Comparison of ENCODE assay signal across 1 cellular context in the genomic region with DNA sequence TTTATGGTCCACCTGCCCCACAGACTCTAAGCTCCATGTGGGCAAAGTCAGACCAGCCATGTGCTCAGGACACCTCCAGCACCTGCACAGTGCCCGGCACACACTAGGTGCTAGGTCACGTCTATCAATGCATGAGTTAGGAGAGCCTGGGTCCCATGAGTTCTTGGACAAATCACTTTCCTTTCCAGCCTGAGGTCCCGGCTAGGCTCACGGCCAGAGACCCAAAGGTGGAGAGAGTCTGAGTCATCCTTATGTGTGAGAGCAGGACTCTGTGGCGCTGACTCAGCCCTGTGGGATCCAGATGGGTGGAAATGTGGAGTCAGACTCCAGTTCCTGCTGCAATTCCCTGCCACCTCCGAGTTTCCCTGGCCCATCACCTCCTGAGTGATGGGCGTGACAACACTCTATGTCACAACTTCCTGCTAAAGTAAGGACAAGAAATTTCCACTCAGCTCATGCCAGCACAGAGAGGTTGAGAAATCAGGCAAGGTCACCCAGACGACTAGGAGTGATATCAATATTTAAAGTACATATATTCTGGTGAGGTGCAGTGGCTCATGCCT.
TF ChIP-seq lines count a peak whose summit lies in the region.

No MANE protein-coding gene starts in this region.

TF ChIP-seq in HepG2, 621 proteins besides CTCF, POLR2A, EP300 and RAD21 (continued from another document and continues in another):
- peak; percentile 89 for TF ChIP-seq ZNF121 (CRISPR knock-in tag; IDR thresholded peaks at IDR 0.05)
- no peak for TF ChIP-seq CCDC6 (CRISPR knock-in tag; IDR thresholded peaks at IDR 0.05)
- TF ChIP-seq ZNF747 (CRISPR knock-in tag; IDR thresholded peaks at IDR 0.05; ENCODE audit: borderline replicate concordance) = no peak
- TF ChIP-seq MXI1 (IDR thresholded peaks at IDR 0.05; ENCODE audit: borderline replicate concordance, low read depth, low read length) = peak; percentile 47; the same call in 1 of the 3 replicates
- TF ChIP-seq ZSCAN20 (CRISPR knock-in tag; IDR thresholded peaks at IDR 0.05; ENCODE audit: borderline replicate concordance) = no peak
- no peak for TF ChIP-seq SRF (IDR thresholded peaks at IDR 0.05; ENCODE audit: low read depth, low read length)
- TF ChIP-seq BRCA1 (CRISPR knock-in tag; IDR thresholded peaks at IDR 0.05) = no peak
- no peak for TF ChIP-seq ZFX (CRISPR knock-in tag; IDR thresholded peaks at IDR 0.05; ENCODE audit: low read depth)
- peak; percentile 24; the same call in 1 of the 2 replicates for TF ChIP-seq ZNF331 (CRISPR knock-in tag; IDR thresholded peaks at IDR 0.05)
- no peak for TF ChIP-seq NR2F1 (CRISPR knock-in tag; IDR thresholded peaks at IDR 0.05)
- TF ChIP-seq ZNF660 (CRISPR knock-in tag; IDR thresholded peaks at IDR 0.05; ENCODE audit: borderline replicate concordance, low read depth) = no peak
- no peak for TF ChIP-seq KLF15 (CRISPR knock-in tag; IDR thresholded peaks at IDR 0.05; ENCODE audit: borderline replicate concordance)
- peak; percentile 49; the same call in 1 of the 2 replicates for TF ChIP-seq ELF3 (CRISPR knock-in tag; IDR thresholded peaks at IDR 0.05)
- peak; percentile 18; the same call in 1 of the 2 replicates for TF ChIP-seq NFKBIZ (CRISPR knock-in tag; IDR thresholded peaks at IDR 0.05)
- no peak for TF ChIP-seq PHF20 (CRISPR knock-in tag; IDR thresholded peaks at IDR 0.05)
- TF ChIP-seq, protein P1, sequence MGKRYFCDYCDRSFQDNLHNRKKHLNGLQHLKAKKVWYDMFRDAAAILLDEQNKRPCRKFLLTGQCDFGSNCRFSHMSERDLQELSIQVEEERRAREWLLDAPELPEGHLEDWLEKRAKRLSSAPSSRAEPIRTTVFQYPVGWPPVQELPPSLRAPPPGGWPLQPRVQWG (CRISPR knock-in tag; IDR thresholded peaks at IDR 0.05; ENCODE audit: borderline replicate concordance, low read depth) = no peak
- no peak for TF ChIP-seq ZBTB7B (CRISPR knock-in tag; IDR thresholded peaks at IDR 0.05)
- no peak for TF ChIP-seq MAF1 (CRISPR knock-in tag; IDR thresholded peaks at IDR 0.05; ENCODE audit: borderline replicate concordance)
- no peak for TF ChIP-seq ZNF484 (CRISPR knock-in tag; IDR thresholded peaks at IDR 0.05; ENCODE audit: borderline replicate concordance, low read depth)
- TF ChIP-seq, protein P2, sequence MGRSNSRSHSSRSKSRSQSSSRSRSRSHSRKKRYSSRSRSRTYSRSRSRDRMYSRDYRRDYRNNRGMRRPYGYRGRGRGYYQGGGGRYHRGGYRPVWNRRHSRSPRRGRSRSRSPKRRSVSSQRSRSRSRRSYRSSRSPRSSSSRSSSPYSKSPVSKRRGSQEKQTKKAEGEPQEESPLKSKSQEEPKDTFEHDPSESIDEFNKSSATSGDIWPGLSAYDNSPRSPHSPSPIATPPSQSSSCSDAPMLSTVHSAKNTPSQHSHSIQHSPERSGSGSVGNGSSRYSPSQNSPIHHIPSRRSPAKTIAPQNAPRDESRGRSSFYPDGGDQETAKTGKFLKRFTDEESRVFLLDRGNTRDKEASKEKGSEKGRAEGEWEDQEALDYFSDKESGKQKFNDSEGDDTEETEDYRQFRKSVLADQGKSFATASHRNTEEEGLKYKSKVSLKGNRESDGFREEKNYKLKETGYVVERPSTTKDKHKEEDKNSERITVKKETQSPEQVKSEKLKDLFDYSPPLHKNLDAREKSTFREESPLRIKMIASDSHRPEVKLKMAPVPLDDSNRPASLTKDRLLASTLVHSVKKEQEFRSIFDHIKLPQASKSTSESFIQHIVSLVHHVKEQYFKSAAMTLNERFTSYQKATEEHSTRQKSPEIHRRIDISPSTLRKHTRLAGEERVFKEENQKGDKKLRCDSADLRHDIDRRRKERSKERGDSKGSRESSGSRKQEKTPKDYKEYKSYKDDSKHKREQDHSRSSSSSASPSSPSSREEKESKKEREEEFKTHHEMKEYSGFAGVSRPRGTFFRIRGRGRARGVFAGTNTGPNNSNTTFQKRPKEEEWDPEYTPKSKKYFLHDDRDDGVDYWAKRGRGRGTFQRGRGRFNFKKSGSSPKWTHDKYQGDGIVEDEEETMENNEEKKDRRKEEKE (IDR thresholded peaks at IDR 0.05) = no peak
- no peak for TF ChIP-seq ATRX (CRISPR knock-in tag; IDR thresholded peaks at IDR 0.05; ENCODE audit: borderline replicate concordance)
- TF ChIP-seq ZSCAN29 (CRISPR knock-in tag; conservative IDR thresholded peaks at IDR 0.05) = no peak
- TF ChIP-seq, protein P3, sequence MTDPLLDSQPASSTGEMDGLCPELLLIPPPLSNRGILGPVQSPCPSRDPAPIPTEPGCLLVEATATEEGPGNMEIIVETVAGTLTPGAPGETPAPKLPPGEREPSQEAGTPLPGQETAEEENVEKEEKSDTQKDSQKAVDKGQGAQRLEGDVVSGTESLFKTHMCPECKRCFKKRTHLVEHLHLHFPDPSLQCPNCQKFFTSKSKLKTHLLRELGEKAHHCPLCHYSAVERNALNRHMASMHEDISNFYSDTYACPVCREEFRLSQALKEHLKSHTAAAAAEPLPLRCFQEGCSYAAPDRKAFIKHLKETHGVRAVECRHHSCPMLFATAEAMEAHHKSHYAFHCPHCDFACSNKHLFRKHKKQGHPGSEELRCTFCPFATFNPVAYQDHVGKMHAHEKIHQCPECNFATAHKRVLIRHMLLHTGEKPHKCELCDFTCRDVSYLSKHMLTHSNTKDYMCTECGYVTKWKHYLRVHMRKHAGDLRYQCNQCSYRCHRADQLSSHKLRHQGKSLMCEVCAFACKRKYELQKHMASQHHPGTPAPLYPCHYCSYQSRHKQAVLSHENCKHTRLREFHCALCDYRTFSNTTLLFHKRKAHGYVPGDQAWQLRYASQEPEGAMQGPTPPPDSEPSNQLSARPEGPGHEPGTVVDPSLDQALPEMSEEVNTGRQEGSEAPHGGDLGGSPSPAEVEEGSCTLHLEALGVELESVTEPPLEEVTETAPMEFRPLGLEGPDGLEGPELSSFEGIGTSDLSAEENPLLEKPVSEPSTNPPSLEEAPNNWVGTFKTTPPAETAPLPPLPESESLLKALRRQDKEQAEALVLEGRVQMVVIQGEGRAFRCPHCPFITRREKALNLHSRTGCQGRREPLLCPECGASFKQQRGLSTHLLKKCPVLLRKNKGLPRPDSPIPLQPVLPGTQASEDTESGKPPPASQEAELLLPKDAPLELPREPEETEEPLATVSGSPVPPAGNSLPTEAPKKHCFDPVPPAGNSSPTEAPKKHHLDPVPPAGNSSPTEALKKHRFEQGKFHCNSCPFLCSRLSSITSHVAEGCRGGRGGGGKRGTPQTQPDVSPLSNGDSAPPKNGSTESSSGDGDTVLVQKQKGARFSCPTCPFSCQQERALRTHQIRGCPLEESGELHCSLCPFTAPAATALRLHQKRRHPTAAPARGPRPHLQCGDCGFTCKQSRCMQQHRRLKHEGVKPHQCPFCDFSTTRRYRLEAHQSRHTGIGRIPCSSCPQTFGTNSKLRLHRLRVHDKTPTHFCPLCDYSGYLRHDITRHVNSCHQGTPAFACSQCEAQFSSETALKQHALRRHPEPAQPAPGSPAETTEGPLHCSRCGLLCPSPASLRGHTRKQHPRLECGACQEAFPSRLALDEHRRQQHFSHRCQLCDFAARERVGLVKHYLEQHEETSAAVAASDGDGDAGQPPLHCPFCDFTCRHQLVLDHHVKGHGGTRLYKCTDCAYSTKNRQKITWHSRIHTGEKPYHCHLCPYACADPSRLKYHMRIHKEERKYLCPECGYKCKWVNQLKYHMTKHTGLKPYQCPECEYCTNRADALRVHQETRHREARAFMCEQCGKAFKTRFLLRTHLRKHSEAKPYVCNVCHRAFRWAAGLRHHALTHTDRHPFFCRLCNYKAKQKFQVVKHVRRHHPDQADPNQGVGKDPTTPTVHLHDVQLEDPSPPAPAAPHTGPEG (CRISPR knock-in tag; IDR thresholded peaks at IDR 0.05) = no peak
- TF ChIP-seq FOXP1 (IDR thresholded peaks at IDR 0.05) = no peak
- TF ChIP-seq FOXP1 (CRISPR knock-in tag; IDR thresholded peaks at IDR 0.05) = 0 out of 2 replicates have a peak, but pooled peaks have one; percentile 9
- TF ChIP-seq ZNF383 (CRISPR knock-in tag; IDR thresholded peaks at IDR 0.05; ENCODE audit: borderline replicate concordance) = no peak
- TF ChIP-seq HHEX (CRISPR knock-in tag; IDR thresholded peaks at IDR 0.05) = no peak
- no peak for TF ChIP-seq ZNF496 (CRISPR knock-in tag; IDR thresholded peaks at IDR 0.05; ENCODE audit: insufficient replicate concordance)
- peak; percentile 67; the same call in 1 of the 2 replicates for TF ChIP-seq HMG20A (CRISPR knock-in tag; IDR thresholded peaks at IDR 0.05; ENCODE audit: borderline replicate concordance)
- TF ChIP-seq, protein P4, sequence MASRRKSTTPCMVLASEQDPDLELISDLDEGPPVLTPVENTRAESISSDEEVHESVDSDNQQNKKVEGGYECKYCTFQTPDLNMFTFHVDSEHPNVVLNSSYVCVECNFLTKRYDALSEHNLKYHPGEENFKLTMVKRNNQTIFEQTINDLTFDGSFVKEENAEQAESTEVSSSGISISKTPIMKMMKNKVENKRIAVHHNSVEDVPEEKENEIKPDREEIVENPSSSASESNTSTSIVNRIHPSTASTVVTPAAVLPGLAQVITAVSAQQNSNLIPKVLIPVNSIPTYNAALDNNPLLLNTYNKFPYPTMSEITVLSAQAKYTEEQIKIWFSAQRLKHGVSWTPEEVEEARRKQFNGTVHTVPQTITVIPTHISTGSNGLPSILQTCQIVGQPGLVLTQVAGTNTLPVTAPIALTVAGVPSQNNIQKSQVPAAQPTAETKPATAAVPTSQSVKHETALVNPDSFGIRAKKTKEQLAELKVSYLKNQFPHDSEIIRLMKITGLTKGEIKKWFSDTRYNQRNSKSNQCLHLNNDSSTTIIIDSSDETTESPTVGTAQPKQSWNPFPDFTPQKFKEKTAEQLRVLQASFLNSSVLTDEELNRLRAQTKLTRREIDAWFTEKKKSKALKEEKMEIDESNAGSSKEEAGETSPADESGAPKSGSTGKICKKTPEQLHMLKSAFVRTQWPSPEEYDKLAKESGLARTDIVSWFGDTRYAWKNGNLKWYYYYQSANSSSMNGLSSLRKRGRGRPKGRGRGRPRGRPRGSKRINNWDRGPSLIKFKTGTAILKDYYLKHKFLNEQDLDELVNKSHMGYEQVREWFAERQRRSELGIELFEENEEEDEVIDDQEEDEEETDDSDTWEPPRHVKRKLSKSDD (CRISPR knock-in tag; IDR thresholded peaks at IDR 0.05; ENCODE audit: low read depth) = no peak
- TF ChIP-seq PLRG1 (conservative IDR thresholded peaks at IDR 0.05) = no peak
- no peak for TF ChIP-seq ZNF781 (CRISPR knock-in tag; IDR thresholded peaks at IDR 0.05; ENCODE audit: borderline replicate concordance, not compliant biosample characterization)
- TF ChIP-seq, protein P5, sequence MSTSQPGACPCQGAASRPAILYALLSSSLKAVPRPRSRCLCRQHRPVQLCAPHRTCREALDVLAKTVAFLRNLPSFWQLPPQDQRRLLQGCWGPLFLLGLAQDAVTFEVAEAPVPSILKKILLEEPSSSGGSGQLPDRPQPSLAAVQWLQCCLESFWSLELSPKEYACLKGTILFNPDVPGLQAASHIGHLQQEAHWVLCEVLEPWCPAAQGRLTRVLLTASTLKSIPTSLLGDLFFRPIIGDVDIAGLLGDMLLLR (CRISPR knock-in tag; IDR thresholded peaks at IDR 0.05) = no peak
- TF ChIP-seq, protein P6, sequence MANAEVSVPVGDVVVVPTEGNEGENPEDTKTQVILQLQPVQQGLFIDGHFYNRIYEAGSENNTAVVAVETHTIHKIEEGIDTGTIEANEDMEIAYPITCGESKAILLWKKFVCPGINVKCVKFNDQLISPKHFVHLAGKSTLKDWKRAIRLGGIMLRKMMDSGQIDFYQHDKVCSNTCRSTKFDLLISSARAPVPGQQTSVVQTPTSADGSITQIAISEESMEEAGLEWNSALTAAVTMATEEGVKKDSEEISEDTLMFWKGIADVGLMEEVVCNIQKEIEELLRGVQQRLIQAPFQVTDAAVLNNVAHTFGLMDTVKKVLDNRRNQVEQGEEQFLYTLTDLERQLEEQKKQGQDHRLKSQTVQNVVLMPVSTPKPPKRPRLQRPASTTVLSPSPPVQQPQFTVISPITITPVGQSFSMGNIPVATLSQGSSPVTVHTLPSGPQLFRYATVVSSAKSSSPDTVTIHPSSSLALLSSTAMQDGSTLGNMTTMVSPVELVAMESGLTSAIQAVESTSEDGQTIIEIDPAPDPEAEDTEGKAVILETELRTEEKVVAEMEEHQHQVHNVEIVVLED (CRISPR knock-in tag; IDR thresholded peaks at IDR 0.05; ENCODE audit: borderline replicate concordance) = no peak
- no peak for TF ChIP-seq ZNF577 (CRISPR knock-in tag; IDR thresholded peaks at IDR 0.05; ENCODE audit: borderline replicate concordance, low read depth)
- TF ChIP-seq AHR (CRISPR knock-in tag; IDR thresholded peaks at IDR 0.05) = no peak
- TF ChIP-seq, protein P7, sequence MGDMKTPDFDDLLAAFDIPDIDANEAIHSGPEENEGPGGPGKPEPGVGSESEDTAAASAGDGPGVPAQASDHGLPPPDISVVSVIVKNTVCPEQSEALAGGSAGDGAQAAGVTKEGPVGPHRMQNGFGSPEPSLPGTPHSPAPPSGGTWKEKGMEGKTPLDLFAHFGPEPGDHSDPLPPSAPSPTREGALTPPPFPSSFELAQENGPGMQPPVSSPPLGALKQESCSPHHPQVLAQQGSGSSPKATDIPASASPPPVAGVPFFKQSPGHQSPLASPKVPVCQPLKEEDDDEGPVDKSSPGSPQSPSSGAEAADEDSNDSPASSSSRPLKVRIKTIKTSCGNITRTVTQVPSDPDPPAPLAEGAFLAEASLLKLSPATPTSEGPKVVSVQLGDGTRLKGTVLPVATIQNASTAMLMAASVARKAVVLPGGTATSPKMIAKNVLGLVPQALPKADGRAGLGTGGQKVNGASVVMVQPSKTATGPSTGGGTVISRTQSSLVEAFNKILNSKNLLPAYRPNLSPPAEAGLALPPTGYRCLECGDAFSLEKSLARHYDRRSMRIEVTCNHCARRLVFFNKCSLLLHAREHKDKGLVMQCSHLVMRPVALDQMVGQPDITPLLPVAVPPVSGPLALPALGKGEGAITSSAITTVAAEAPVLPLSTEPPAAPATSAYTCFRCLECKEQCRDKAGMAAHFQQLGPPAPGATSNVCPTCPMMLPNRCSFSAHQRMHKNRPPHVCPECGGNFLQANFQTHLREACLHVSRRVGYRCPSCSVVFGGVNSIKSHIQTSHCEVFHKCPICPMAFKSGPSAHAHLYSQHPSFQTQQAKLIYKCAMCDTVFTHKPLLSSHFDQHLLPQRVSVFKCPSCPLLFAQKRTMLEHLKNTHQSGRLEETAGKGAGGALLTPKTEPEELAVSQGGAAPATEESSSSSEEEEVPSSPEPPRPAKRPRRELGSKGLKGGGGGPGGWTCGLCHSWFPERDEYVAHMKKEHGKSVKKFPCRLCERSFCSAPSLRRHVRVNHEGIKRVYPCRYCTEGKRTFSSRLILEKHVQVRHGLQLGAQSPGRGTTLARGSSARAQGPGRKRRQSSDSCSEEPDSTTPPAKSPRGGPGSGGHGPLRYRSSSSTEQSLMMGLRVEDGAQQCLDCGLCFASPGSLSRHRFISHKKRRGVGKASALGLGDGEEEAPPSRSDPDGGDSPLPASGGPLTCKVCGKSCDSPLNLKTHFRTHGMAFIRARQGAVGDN (CRISPR knock-in tag; IDR thresholded peaks at IDR 0.05) = peak; percentile 39; the same call in 1 of the 2 replicates
- TF ChIP-seq ZNF543 (CRISPR knock-in tag; IDR thresholded peaks at IDR 0.05) = no peak
- TF ChIP-seq ETV6 (CRISPR knock-in tag; conservative IDR thresholded peaks at IDR 0.05) = no peak
- no peak; the same call in 1 of the 2 replicates for TF ChIP-seq SPEN (CRISPR knock-in tag; IDR thresholded peaks at IDR 0.05; ENCODE audit: low read depth)
- no peak for TF ChIP-seq RFXAP (CRISPR knock-in tag; IDR thresholded peaks at IDR 0.05; ENCODE audit: borderline replicate concordance)
- peak; percentile 64; the same call in 1 of the 2 replicates for TF ChIP-seq KDM2A (CRISPR knock-in tag; IDR thresholded peaks at IDR 0.05; ENCODE audit: borderline replicate concordance, low read depth)
- no peak for TF ChIP-seq MTA1 (CRISPR knock-in tag; IDR thresholded peaks at IDR 0.05; ENCODE audit: borderline replicate concordance)
